19 cellular contexts compared by ENCODE assay signal in genomic region chr2:236677368-236677767, GRCh38.
"Had no signal": no experiment of that assay in that cellular context is flagged by ENCODE, and none has a peak within 500 bp of the region (broad histone marks: within the 10 kb centered on the region; RNA-seq: fewer than 3 reads in every experiment).

No MANE protein-coding gene starts in this region.

- H3K36me3 ChIP-seq: esophagus squamous epithelium, left ventricle myocardium inferior, lower lobe of right lung, tibial artery, upper lobe of left lung, vagina had no signal

- H3K9me3 ChIP-seq: esophagus squamous epithelium, left ventricle myocardium inferior, lower lobe of right lung, tibial artery, upper lobe of left lung, vagina had no signal

- H3K4me3 ChIP-seq: esophagus squamous epithelium, left ventricle myocardium inferior, lower lobe of right lung, smooth muscle cell, tibial artery, upper lobe of left lung, vagina had no signal

- ATAC-seq: lower lobe of right lung; natural killer cell; right cardiac atrium; stimulated activated effector memory CD8-positive, alpha-beta T cell treated with anti-CD3 and anti-CD28 coated beads, Interleukin-12 subunit alpha, Interleukin-12 subunit beta, amount 100 ng/mL, for 72 hours; stimulated activated naive CD8-positive, alpha-beta T cell treated with anti-CD3 and anti-CD28 coated beads, Interleukin-15, Interleukin-2, amounts not matched to agents 100 U/mL and 50 U/mL, for 24 hours had no signal

- DNase-seq: effector memory CD4-positive, alpha-beta T cell; esophagus squamous epithelium; foreskin fibroblast; immature natural killer cell; kidney; left cardiac atrium; left ventricle myocardium inferior; lower lobe of right lung; natural killer cell; posterior cingulate gyrus; stimulated activated CD4-positive, alpha-beta T cell treated with anti-CD3 and anti-CD28 coated beads, Interleukin-4, amount 100 ng/mL, for 1 hour; stimulated activated CD8-positive, alpha-beta memory T cell treated with anti-CD3 and anti-CD28 coated beads, Interleukin-4, amount 100 ng/mL, for 48 hours; stimulated activated naive CD8-positive, alpha-beta T cell treated with anti-CD3 and anti-CD28 coated beads, Interleukin-15, Interleukin-2, amounts not matched to agents 100 U/mL and 50 U/mL, for 24 hours had no signal

- H3K27me3 ChIP-seq: esophagus squamous epithelium, tibial artery, upper lobe of left lung, vagina had no signal

- H3K27ac ChIP-seq: esophagus squamous epithelium, lower lobe of right lung, upper lobe of left lung, vagina had no signal

- H3K4me1 ChIP-seq: lower lobe of right lung had no signal
